ENCODE assay signal across 9 cellular contexts in genomic region chr7:50197547-50197946, GRCh38.
DNase-seq lines count a peak whose midpoint lies in the region; ATAC-seq and TF ChIP-seq lines count a peak whose summit lies in the region.
"Had no signal": no experiment of that assay in that cellular context is flagged by ENCODE, and none has a peak within 500 bp of the region (broad histone marks: within the 10 kb centered on the region; RNA-seq: fewer than 3 reads in every experiment).

No MANE protein-coding gene starts in this region.

- no peaks in the 10 kb centered on the region for H3K27me3 ChIP-seq in vagina
- no peaks in the 10 kb centered on the region for H3K27me3 ChIP-seq in prostate gland (replicated peaks; ENCODE audit: insufficient read depth)

- TF ChIP-seq POLR2A in vagina (IDR thresholded peaks at IDR 0.05) (no peak), prostate gland (IDR thresholded peaks at IDR 0.05) (no peak)

- intact Hi-C loops in vagina (cut with DNase I): no loop called here
- intact Hi-C loops in prostate gland (cut with DNase I): no loop called here

- H3K27ac ChIP-seq in vagina (no peak overlapping the region), prostate gland (no peak overlapping the region)
- H3K27ac ChIP-seq: SK-N-MC had no signal

- H3K4me1 ChIP-seq in vagina (no peaks in the 10 kb centered on the region), prostate gland (replicated peaks) (no peaks in the 10 kb centered on the region)

- 73% methylated on average over 9 of the region's 9 CpGs for WGBS in prostate gland

- H3K4me3 ChIP-seq in vagina (no peak overlapping the region), prostate gland (no peak overlapping the region)
- H3K4me3 ChIP-seq: SK-N-MC had no signal

- peak; percentile 94 for ATAC-seq in HG03354 (IDR thresholded peaks at IDR 0.05; ENCODE audit: poor library complexity, severe bottlenecking, unreplicated experiment)

- peak; percentile 89 for DNase-seq in activated effector memory CD4-positive, alpha-beta T cell treated with anti-CD3 and anti-CD28 coated beads, Interleukin-2, amount 50 U/mL, for 16 hours
- no peak for DNase-seq in activated effector memory CD4-positive, alpha-beta T cell treated with Interleukin-2 at 50 U/mL for 16 hours
- peak; percentile 85 for DNase-seq in activated CD8-positive, alpha-beta memory T cell treated with anti-CD3 and anti-CD28 coated beads, Interleukin-2, amount 50 U/mL, for 48 hours
- DNase-seq in stimulated activated CD4-positive, alpha-beta T cell treated with anti-CD3 and anti-CD28 coated beads, Interleukin-15, amount 100 ng/mL, for 48 hours (ENCODE audit: low read depth in 2 of 2): peak; percentile 75 to 80
- DNase-seq in vagina (ENCODE audit: extremely low spot score in 2 of 2) (no peak), NCI-H2196 treated with DMSO at 0.1 percent for 48 hours (lab: John Stamatoyannopoulos, UW; ENCODE audit: unreplicated experiment) (no peak), prostate gland (ENCODE audit: low spot score) (no peak)

- no peak for TF ChIP-seq CTCF in vagina (IDR thresholded peaks at IDR 0.05)
- no peak for TF ChIP-seq CTCF in prostate gland (IDR thresholded peaks at IDR 0.05)

- H3K9me3 ChIP-seq in vagina: no peaks in the 10 kb centered on the region
- no peaks in the 10 kb centered on the region for H3K9me3 ChIP-seq in prostate gland

- no peaks in the 10 kb centered on the region for H3K36me3 ChIP-seq in vagina
- no peaks in the 10 kb centered on the region for H3K36me3 ChIP-seq in prostate gland

Comparison
In these comparisons a context has a peak if more than half of its experiments do, and no peak if none do; other contexts are left out.
1. DNase-seq: peak in activated effector memory CD4-positive, alpha-beta T cell treated with anti-CD3 and anti-CD28 coated beads, Interleukin-2, amount 50 U/mL, for 16 hours (single experiment), activated CD8-positive, alpha-beta memory T cell treated with anti-CD3 and anti-CD28 coated beads, Interleukin-2, amount 50 U/mL, for 48 hours (single experiment) and stimulated activated CD4-positive, alpha-beta T cell treated with anti-CD3 and anti-CD28 coated beads, Interleukin-15, amount 100 ng/mL, for 48 hours (2 of 2); none in activated effector memory CD4-positive, alpha-beta T cell treated with Interleukin-2 at 50 U/mL for 16 hours (single experiment), vagina (0 of 2), NCI-H2196 treated with DMSO at 0.1 percent for 48 hours (single experiment) and prostate gland (single experiment).